15 cellular contexts compared by ENCODE assay signal in the genomic region with DNA sequence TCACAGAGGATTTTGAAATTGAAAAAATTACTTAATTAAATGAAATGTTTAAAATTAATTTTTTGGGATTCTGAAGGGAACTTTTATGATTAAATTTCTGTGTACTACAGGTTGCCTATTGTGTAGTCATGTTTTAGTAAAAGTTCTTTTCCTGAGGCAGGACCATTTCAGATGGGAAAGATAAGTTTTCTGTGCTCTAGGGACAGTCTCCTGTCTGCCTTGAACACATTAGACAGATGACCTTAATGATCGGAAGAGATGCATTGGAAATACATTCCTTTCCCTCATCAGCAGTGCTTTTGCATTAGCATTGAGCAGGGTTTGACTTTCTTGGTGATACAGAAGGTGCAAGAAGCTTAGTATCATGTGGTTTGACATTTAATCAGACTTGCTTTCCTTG. TPM values are rescaled to one million over a fixed set of nuclear protein-coding genes. Genes with fewer than 3 reads are reported as not detected.
A peak's percentile ranks its signal among the peaks of the same experiment; 100 is the strongest.
DNase-seq lines count a peak whose midpoint lies in the region; ATAC-seq and TF ChIP-seq lines count a peak whose summit lies in the region.
"Had no signal": no experiment of that assay in that cellular context is flagged by ENCODE, and none has a peak within 500 bp of the region (broad histone marks: within the 10 kb centered on the region; RNA-seq: fewer than 3 reads in every experiment).

No MANE protein-coding gene starts in this region.

- H3K27me3 ChIP-seq in IMR-90 (ENCODE audit: control insufficient read depth, insufficient read depth, low read length) (no peaks in the 10 kb centered on the region), right lobe of liver (no peaks in the 10 kb centered on the region)
- H3K27me3 ChIP-seq: BLaER1 had no signal

- WGBS in IMR-90 (ENCODE audit: extremely low coverage in 2 of 2, insufficient read length in 1 of 2), 2 experiments, result no CpG with 5 or more reads among the region's 1 CpG
- WGBS in right lobe of liver (ENCODE audit: insufficient coverage, low coverage, low lambda C conversion rate, missing lambda C conversion rate), result 75% methylated on average over 1 of the region's 1 CpG

- peaks cover 16 to 39% of the 10 kb centered on the region in 2 experiments; a peak in 3 of 4 replicates for H3K79me1 ChIP-seq in IMR-90 (ENCODE audit: low read depth in 1 of 2, low read length in 2 of 2)

- H3K27me3 Mint-ChIP-seq in activated T-cell treated with anti-CD3 and anti-CD28 coated beads, Interleukin-2, amount 50 U/mL, for 4 hours (ENCODE audit: low read depth), result no peaks in the 10 kb centered on the region

- peaks cover 8% of the 10 kb centered on the region for H3K9me3 Mint-ChIP-seq in activated T-cell treated with anti-CD3 and anti-CD28 coated beads, Interleukin-2, amount 50 U/mL, for 4 hours

- peak overlapping the region; percentile 10; the same call in 1 of the 2 replicates for H2BK120ac ChIP-seq in IMR-90 (ENCODE audit: low read depth, low read length)

- H3K27ac ChIP-seq in IMR-90 (ENCODE audit: insufficient read depth, low read length) (no peak overlapping the region), VCaP (peak overlapping the region; percentile 63), right lobe of liver (no peak overlapping the region)
- H3K27ac ChIP-seq: BLaER1 had no signal

- CTCF ChIA-PET in IMR-90 (lab: Yijun Ruan, JAX), result no interaction called here

- peaks cover 5% of the 10 kb centered on the region; the same call in 1 of the 2 replicates for H3K9me3 ChIP-seq in IMR-90 (ENCODE audit: control insufficient read depth, insufficient read depth, low read length)
- H3K9me3 ChIP-seq in right lobe of liver, result no peaks in the 10 kb centered on the region

- no peak overlapping the region for H3K4me2 ChIP-seq in IMR-90 (ENCODE audit: low read depth, low read length)
- H3K4me2 ChIP-seq: BLaER1 had no signal

- H3K23ac ChIP-seq in IMR-90 (ENCODE audit: low read depth, low read length), result peak overlapping the region; percentile 14; the same call in 1 of the 2 replicates

- 0 out of 2 replicates have a peak overlapping the region, but pooled peaks have one; percentile 5 for H3K14ac ChIP-seq in IMR-90 (replicated peaks; ENCODE audit: low read depth, low read length)

- H2AK9ac ChIP-seq in IMR-90 (replicated peaks; ENCODE audit: low read depth, low read length, poor library complexity), result no peak overlapping the region

- no TSS peak for BruUV-seq in IMR-90 (replicated peaks; lab: Mats Ljungman, UMichigan)

- H3K36me3 ChIP-seq in IMR-90 (ENCODE audit: control insufficient read depth, insufficient read depth, low read length) (no peaks in the 10 kb centered on the region), right lobe of liver (no peaks in the 10 kb centered on the region)
- H3K36me3 ChIP-seq: BLaER1 had no signal

- dilution Hi-C loops in IMR-90 (cut with HindIII; ENCODE audit: low sequenced_read_pairs, unreplicated experiment), result no loop called here

- H3K9ac ChIP-seq in IMR-90 (ENCODE audit: low read depth, low read length), result no peak overlapping the region
- H3K9ac ChIP-seq: BLaER1 had no signal

- H4K8ac ChIP-seq in IMR-90 (ENCODE audit: low read depth in 2 of 2, low read length in 2 of 2), result no peak overlapping the region

- no peak overlapping the region for H4K91ac ChIP-seq in IMR-90 (ENCODE audit: insufficient read depth, low read depth, low read length)

- no peak overlapping the region for H2AFZ ChIP-seq in IMR-90 (replicated peaks; ENCODE audit: low read length, poor library complexity)

- no peak overlapping the region for H2BK15ac ChIP-seq in IMR-90 (ENCODE audit: low read depth, low read length)

- peaks cover 19% of the 10 kb centered on the region for H3K36me3 Mint-ChIP-seq in activated T-cell treated with anti-CD3 and anti-CD28 coated beads, Interleukin-2, amount 50 U/mL, for 4 hours (ENCODE audit: insufficient read depth)

- no peak overlapping the region for H2BK5ac ChIP-seq in IMR-90 (ENCODE audit: low read depth, low read length, poor library complexity, severe bottlenecking)

- peak overlapping the region; percentile 51; the same call in 1 of the 2 replicates for H4K5ac ChIP-seq in IMR-90 (ENCODE audit: low read depth, low read length)

- H3K4ac ChIP-seq in IMR-90 (ENCODE audit: low read depth, low read length), result no peak overlapping the region

- peak; percentile 6 for DNase-seq in NCI-H2227 treated with DMSO at 0.1 percent for 48 hours (lab: John Stamatoyannopoulos, UW)
- DNase-seq in NCI-H2227 (lab: John Stamatoyannopoulos, UW; ENCODE audit: unreplicated experiment), result no peak
- DNase-seq in IMR-90, result no peak
- peak; percentile 22 for DNase-seq in islet precursor cell
- DNase-seq in activated T-cell treated with anti-CD3 and anti-CD28 coated beads, Interleukin-2, amount 50 U/mL, for 4 hours, result no peak
- no peak for DNase-seq in posterior cingulate gyrus
- no peak for DNase-seq in right lobe of liver
- DNase-seq: 8988T; AML-193; CD8-positive, alpha-beta memory T cell; DMS53; H7 had no signal

- no peak overlapping the region for H3K56ac ChIP-seq in IMR-90 (ENCODE audit: extremely low read depth, insufficient read depth, low read length)

- TF ChIP-seq POLR2A in IMR-90 (IDR thresholded peaks at IDR 0.05; ENCODE audit: low read depth, low read length) (no peak), right lobe of liver (IDR thresholded peaks at IDR 0.05) (no peak)

- in situ Hi-C loops in IMR-90 (cut with MboI; ENCODE audit: low sequenced_read_pairs), result no loop called here

- peaks cover 4% of the 10 kb centered on the region for H3K9me1 ChIP-seq in IMR-90 (ENCODE audit: insufficient read depth, low read length)

- no peaks in the 10 kb centered on the region for H4K20me1 ChIP-seq in IMR-90 (ENCODE audit: insufficient read depth, low read length)
- H4K20me1 ChIP-seq: BLaER1 had no signal

- H2AK5ac ChIP-seq in IMR-90 (ENCODE audit: low read depth, low read length), result peak overlapping the region; percentile 23; the same call in 1 of the 2 replicates

- peaks cover 5% of the 10 kb centered on the region for H3K4me1 ChIP-seq in IMR-90 (ENCODE audit: control insufficient read depth, insufficient read depth, low read length)
- H3K4me1 ChIP-seq in right lobe of liver, result peaks cover 0 to 4% (median 0%) of the 10 kb centered on the region in 4 donors
- H3K4me1 ChIP-seq: BLaER1 had no signal

- peak overlapping the region; percentile 0; the same call in 1 of the 2 replicates for H2BK20ac ChIP-seq in IMR-90 (ENCODE audit: low read depth, low read length)

- ATAC-seq in IMR-90 (ENCODE audit: low read depth) (no peak), right lobe of liver (no peak)
- ATAC-seq in activated T-cell treated with anti-CD3 and anti-CD28 coated beads, Interleukin-2, amount 50 U/mL, for 4 hours, result no peak
- ATAC-seq: GM12878 had no signal

- no peak for TF ChIP-seq CTCF in IMR-90 (conservative IDR thresholded peaks at IDR 0.05; ENCODE audit: low read depth, low read length)
- no peak for TF ChIP-seq CTCF in VCaP (conservative IDR thresholded peaks at IDR 0.05)
- TF ChIP-seq CTCF in right lobe of liver (IDR thresholded peaks at IDR 0.05), result no peak

- no peak for TF ChIP-seq RAD21 in IMR-90 (IDR thresholded peaks at IDR 0.05; ENCODE audit: low read length)

- POLR2A ChIA-PET in IMR-90 (lab: Charles Lee; ENCODE audit: unreplicated experiment), result no interaction called here

- intact Hi-C loops in IMR-90 (cut with micrococcal nuclease) (no loop called here), posterior cingulate gyrus (cut with DNase I) (no loop called here), right lobe of liver (cut with DNase I) (no loop called here)

- no peak overlapping the region; the same call in 1 of the 2 replicates for H3K18ac ChIP-seq in IMR-90 (ENCODE audit: low read depth, low read length)

- H3K4me1 Mint-ChIP-seq in activated T-cell treated with anti-CD3 and anti-CD28 coated beads, Interleukin-2, amount 50 U/mL, for 4 hours (ENCODE audit: low read depth), result peaks cover 29% of the 10 kb centered on the region

- H3K4me3 ChIP-seq in IMR-90 (ENCODE audit: insufficient read depth, low read depth, low read length), result no peak overlapping the region
- H3K4me3 ChIP-seq in right lobe of liver, result no peak overlapping the region
- H3K4me3 ChIP-seq: BLaER1, GM12878 had no signal

- no peak overlapping the region for H3K4me3 Mint-ChIP-seq in activated T-cell treated with anti-CD3 and anti-CD28 coated beads, Interleukin-2, amount 50 U/mL, for 4 hours
- H3K4me3 Mint-ChIP-seq: CD8-positive, alpha-beta memory T cell had no signal

TF ChIP-seq in IMR-90, 13 proteins besides CTCF, POLR2A, EP300 and RAD21:
- TF ChIP-seq, protein P1, sequence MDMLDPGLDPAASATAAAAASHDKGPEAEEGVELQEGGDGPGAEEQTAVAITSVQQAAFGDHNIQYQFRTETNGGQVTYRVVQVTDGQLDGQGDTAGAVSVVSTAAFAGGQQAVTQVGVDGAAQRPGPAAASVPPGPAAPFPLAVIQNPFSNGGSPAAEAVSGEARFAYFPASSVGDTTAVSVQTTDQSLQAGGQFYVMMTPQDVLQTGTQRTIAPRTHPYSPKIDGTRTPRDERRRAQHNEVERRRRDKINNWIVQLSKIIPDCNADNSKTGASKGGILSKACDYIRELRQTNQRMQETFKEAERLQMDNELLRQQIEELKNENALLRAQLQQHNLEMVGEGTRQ (IDR thresholded peaks at IDR 0.05; ENCODE audit: low read depth, low read length), result no peak
- TF ChIP-seq CHD1 (IDR thresholded peaks at IDR 0.05; ENCODE audit: low read depth, low read length) (no peak), MXI1 (IDR thresholded peaks at IDR 0.05; ENCODE audit: borderline replicate concordance, low read depth, low read length) (no peak)

RNA-seq across cellular contexts. Expression of gene CRADD, which starts 28.1 kb away (rescaled TPM):
- 12.2 and 14.0 TPM in 2 replicates for total RNA-seq in IMR-90 (2012; rRNA removed)
- polyA plus RNA-seq in IMR-90 (2012; rRNA removed), result 10.9 and 11.1 TPM in 2 replicates
- polyA plus RNA-seq in IMR-90 (2012; cell fraction: cytosol; rRNA removed), result 9.5 and 10.5 TPM in 2 replicates
- 3.7 and 4.2 TPM in 2 replicates for polyA plus RNA-seq in IMR-90 (2012; cell fraction: nucleus; rRNA removed; ENCODE audit: low replicate concordance)
- total RNA-seq in activated T-cell treated with anti-CD3 and anti-CD28 coated beads, Interleukin-2, amount 50 U/mL, for 4 hours, result 1 to 10 TPM; 6.9 to 9.9 (median 8.7) TPM
- 10 to 100 TPM; 17.2 to 65.3 (median 30.8) TPM for total RNA-seq in right lobe of liver

Comparison
In these comparisons a context has a peak if more than half of its experiments do, and no peak if none do; other contexts are left out.
1. DNase-seq: peak in NCI-H2227 treated with DMSO at 0.1 percent for 48 hours (single experiment) and islet precursor cell (single experiment); none in NCI-H2227 (single experiment), IMR-90 (single experiment), activated T-cell treated with anti-CD3 and anti-CD28 coated beads, Interleukin-2, amount 50 U/mL, for 4 hours (single experiment), posterior cingulate gyrus (0 of 10) and right lobe of liver (0 of 3).